In the genomic region with DNA sequence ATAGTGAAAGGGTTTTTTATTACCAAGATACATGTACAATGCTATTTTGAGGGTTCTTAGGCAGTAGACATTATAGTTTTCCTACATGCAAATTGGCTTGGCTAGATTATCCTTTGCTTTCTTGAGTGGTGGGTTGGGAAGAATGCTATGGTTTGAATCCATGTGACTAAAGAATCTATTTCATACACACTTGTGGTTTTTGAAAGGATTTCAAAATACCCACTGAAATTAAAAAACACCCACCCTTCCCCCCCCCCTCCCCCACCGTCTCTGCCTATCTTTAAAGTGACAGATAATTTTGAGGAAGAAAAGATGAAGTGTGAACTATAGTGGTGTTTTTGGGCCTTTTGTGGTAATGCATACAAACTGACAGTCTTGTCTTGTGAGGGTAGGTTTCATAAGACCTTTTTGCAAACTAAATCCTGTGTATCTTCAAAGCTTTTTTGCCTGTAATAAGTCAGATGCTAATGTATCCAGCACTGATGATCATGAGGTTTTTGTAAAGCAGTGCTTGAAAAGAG, we compare ENCODE assay signal across 15 cellular contexts.
DNase-seq lines count a peak whose midpoint lies in the region; ATAC-seq, FAIRE-seq and TF ChIP-seq lines count a peak whose summit lies in the region.
"Had no signal": no experiment of that assay in that cellular context is flagged by ENCODE, and none has a peak within 500 bp of the region (broad histone marks: within the 10 kb centered on the region; RNA-seq: fewer than 3 reads in every experiment).

No MANE protein-coding gene starts in this region.

- BruUV-seq in GM12878 (replicated peaks; lab: Mats Ljungman, UMichigan): no TSS peak

- WGBS in GM12878 (ENCODE audit: insufficient coverage, insufficient replicate concordance, low lambda C conversion rate, missing lambda C conversion rate): 0% methylated on average over 1 of the region's 1 CpG

- no peaks in the 10 kb centered on the region for H3K79me2 ChIP-seq in GM12878 (ENCODE audit: control insufficient read depth, insufficient read depth, low read length)

- H3K9me3 ChIP-seq in GM12878 (replicated peaks; ENCODE audit: control insufficient read depth, insufficient read depth, low read length) (no peaks in the 10 kb centered on the region; the same call in 2 of the 3 replicates), neutrophil (no peaks in the 10 kb centered on the region)
- H3K9me3 ChIP-seq: testis had no signal

- H3K36me3 Mint-ChIP-seq in T-cell: peaks cover 4% of the 10 kb centered on the region

- intact Hi-C loops in GM12878 (cut with micrococcal nuclease; ENCODE audit: unreplicated experiment): no loop called here

- SMC1A ChIA-PET in GM12878 (lab: Charles Lee; ENCODE audit: uncharacterized antibody, unreplicated experiment): interaction anchor here (1.0 kb wide), 1 partner anchor 20 kb away, joined by 4 read pairs; no protein-coding TSS in a partner anchor

- no peaks in the 10 kb centered on the region for H4K20me1 ChIP-seq in GM12878 (ENCODE audit: control insufficient read depth, insufficient read depth)

- no peak overlapping the region for H3K27ac Mint-ChIP-seq in T-cell
- H3K27ac Mint-ChIP-seq: WTC11 had no signal

- FAIRE-seq in GM12878 (lab: Jason Lieb, UNC): no peak

- peak; percentile 61 for DNase-seq in EH (ENCODE audit: low read depth)
- peak; percentile 94 for DNase-seq in MV-4-11 (lab: John Stamatoyannopoulos, UW)
- peak; percentile 11 for DNase-seq in GM12878 (ENCODE audit: low read depth, low spot score)
- no peak for DNase-seq in activated naive CD4-positive, alpha-beta T cell (lab: John Stamatoyannopoulos, UW)
- DNase-seq in hypothalamus (lab: John Stamatoyannopoulos, UW): no peak
- DNase-seq in T-cell: no peak
- DNase-seq: effector CD8-positive, alpha-beta T cell; heart left ventricle; NCI-H226; testis had no signal

- no peak for TF ChIP-seq POLR2A in GM12878 (IDR thresholded peaks at IDR 0.05; ENCODE audit: low read depth, low read length)

- no peak for TF ChIP-seq EP300 in GM12878 (IDR thresholded peaks at IDR 0.05; ENCODE audit: borderline replicate concordance in 1 of 2, control insufficient read depth in 1 of 2, low read depth in 2 of 2, low read length in 2 of 2)

- H3K36me3 ChIP-seq in GM12878 (ENCODE audit: control insufficient read depth in 2 of 2, insufficient read depth in 2 of 2, low read length in 1 of 2) (no peaks in the 10 kb centered on the region), neutrophil (no peaks in the 10 kb centered on the region)

- H3K27me3 ChIP-seq in GM12878 (replicated peaks in 1 of 2; ENCODE audit: control insufficient read depth in 2 of 2, insufficient read depth in 2 of 2, low read length in 1 of 2): no peaks in the 10 kb centered on the region
- no peaks in the 10 kb centered on the region for H3K27me3 ChIP-seq in neutrophil
- H3K27me3 ChIP-seq: heart left ventricle, testis had no signal

- TF ChIP-seq CTCF in GM12878 (IDR thresholded peaks at IDR 0.05 in 2 of 3, conservative IDR thresholded peaks at IDR 0.05 in 1 of 3; ENCODE audit: control insufficient read depth in 2 of 3, extremely low read depth in 1 of 3, insufficient read depth in 1 of 3, low read depth in 3 of 3, low read length in 3 of 3) (no peak), neutrophil (IDR thresholded peaks at IDR 0.05) (no peak)

- H3K4me1 Mint-ChIP-seq in T-cell: peaks cover 0 to 3% (median 0%) of the 10 kb centered on the region in 3 donors
- H3K4me1 Mint-ChIP-seq: WTC11 had no signal

- no peak for TF ChIP-seq RAD21 in GM12878 (IDR thresholded peaks at IDR 0.05; ENCODE audit: insufficient read depth, low read depth, low read length)

- POLR2A ChIA-PET in GM12878 (lab: Charles Lee) (no interaction called here), T-cell (lab: Charles Lee) (no interaction called here)

- H3K4me3 ChIP-seq in GM12878: no peak overlapping the region
- H3K4me3 ChIP-seq in neutrophil (ENCODE audit: low read depth in 1 of 2, low read length in 1 of 2): no peak overlapping the region
- H3K4me3 ChIP-seq: heart left ventricle, skin epidermis, testis had no signal

- H3K4me2 ChIP-seq in GM12878 (ENCODE audit: control insufficient read depth, insufficient read depth): no peak overlapping the region

- H3K27ac ChIP-seq in GM12878 (ENCODE audit: control insufficient read depth, insufficient read depth) (no peak overlapping the region), neutrophil (peak overlapping the region; percentile 75)
- H3K27ac ChIP-seq: testis had no signal

- in situ Hi-C loops in GM12878 (cut with MboI): no loop called here

- H3K27me3 Mint-ChIP-seq in T-cell: no peaks in the 10 kb centered on the region

- H3K4me3 Mint-ChIP-seq in T-cell: no peak overlapping the region
- H3K4me3 Mint-ChIP-seq: WTC11 had no signal

- CTCF ChIA-PET in GM12878 (lab: Yijun Ruan, JAX) (interaction anchor here (1.2 kb wide), 1 partner anchor 28 kb away, joined by 3 read pairs; no protein-coding TSS in a partner anchor), T-cell (lab: Charles Lee) (no interaction called here)

- H3K4me1 ChIP-seq in GM12878 (ENCODE audit: control insufficient read depth, insufficient read depth, low read length): no peaks in the 10 kb centered on the region
- H3K4me1 ChIP-seq in neutrophil (ENCODE audit: control insufficient read depth in 1 of 2, insufficient read depth in 1 of 2, low read depth in 1 of 2, low read length in 1 of 2): peaks cover 24 to 27% of the 10 kb centered on the region in 2 experiments
- H3K4me1 ChIP-seq: testis had no signal

- peaks cover 7 to 24% (median 14%) of the 10 kb centered on the region in 3 donors for H3K9me3 Mint-ChIP-seq in T-cell

- H2AFZ ChIP-seq in GM12878 (ENCODE audit: control insufficient read depth, low read depth, low read length): no peak overlapping the region

- H3K9ac ChIP-seq in GM12878 (ENCODE audit: control insufficient read depth, insufficient read depth, low read length): no peak overlapping the region

- RAD21 ChIA-PET in GM12878 (lab: Charles Lee; ENCODE audit: unreplicated experiment): interaction anchor here (0.7 kb wide), 1 partner anchor 12 kb away, joined by 4 read pairs; no protein-coding TSS in a partner anchor

- ATAC-seq in GM12878 (no peak), T-cell (replicated peaks in 1 of 4) (no peak), HG03469 (IDR thresholded peaks at IDR 0.05; ENCODE audit: unreplicated experiment) (no peak)
- ATAC-seq: heart left ventricle, Right ventricle myocardium inferior, WTC11 had no signal

TF ChIP-seq in GM12878, 131 proteins besides CTCF, POLR2A, EP300 and RAD21 (continues in another document):
- TF ChIP-seq YBX1 (IDR thresholded peaks at IDR 0.05): no peak
- TF ChIP-seq, protein P1, sequence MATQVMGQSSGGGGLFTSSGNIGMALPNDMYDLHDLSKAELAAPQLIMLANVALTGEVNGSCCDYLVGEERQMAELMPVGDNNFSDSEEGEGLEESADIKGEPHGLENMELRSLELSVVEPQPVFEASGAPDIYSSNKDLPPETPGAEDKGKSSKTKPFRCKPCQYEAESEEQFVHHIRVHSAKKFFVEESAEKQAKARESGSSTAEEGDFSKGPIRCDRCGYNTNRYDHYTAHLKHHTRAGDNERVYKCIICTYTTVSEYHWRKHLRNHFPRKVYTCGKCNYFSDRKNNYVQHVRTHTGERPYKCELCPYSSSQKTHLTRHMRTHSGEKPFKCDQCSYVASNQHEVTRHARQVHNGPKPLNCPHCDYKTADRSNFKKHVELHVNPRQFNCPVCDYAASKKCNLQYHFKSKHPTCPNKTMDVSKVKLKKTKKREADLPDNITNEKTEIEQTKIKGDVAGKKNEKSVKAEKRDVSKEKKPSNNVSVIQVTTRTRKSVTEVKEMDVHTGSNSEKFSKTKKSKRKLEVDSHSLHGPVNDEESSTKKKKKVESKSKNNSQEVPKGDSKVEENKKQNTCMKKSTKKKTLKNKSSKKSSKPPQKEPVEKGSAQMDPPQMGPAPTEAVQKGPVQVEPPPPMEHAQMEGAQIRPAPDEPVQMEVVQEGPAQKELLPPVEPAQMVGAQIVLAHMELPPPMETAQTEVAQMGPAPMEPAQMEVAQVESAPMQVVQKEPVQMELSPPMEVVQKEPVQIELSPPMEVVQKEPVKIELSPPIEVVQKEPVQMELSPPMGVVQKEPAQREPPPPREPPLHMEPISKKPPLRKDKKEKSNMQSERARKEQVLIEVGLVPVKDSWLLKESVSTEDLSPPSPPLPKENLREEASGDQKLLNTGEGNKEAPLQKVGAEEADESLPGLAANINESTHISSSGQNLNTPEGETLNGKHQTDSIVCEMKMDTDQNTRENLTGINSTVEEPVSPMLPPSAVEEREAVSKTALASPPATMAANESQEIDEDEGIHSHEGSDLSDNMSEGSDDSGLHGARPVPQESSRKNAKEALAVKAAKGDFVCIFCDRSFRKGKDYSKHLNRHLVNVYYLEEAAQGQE (IDR thresholded peaks at IDR 0.05; ENCODE audit: low read depth, low read length): no peak
- no peak for TF ChIP-seq SUPT20H (IDR thresholded peaks at IDR 0.05; ENCODE audit: borderline replicate concordance, control insufficient read depth, low read depth, low read length)
- TF ChIP-seq SREBF2 (IDR thresholded peaks at IDR 0.05; ENCODE audit: low read length): no peak
- no peak for TF ChIP-seq ESRRA (IDR thresholded peaks at IDR 0.05; ENCODE audit: low read length)
- TF ChIP-seq RB1 (IDR thresholded peaks at IDR 0.05; ENCODE audit: borderline replicate concordance): no peak
- TF ChIP-seq, protein P2, sequence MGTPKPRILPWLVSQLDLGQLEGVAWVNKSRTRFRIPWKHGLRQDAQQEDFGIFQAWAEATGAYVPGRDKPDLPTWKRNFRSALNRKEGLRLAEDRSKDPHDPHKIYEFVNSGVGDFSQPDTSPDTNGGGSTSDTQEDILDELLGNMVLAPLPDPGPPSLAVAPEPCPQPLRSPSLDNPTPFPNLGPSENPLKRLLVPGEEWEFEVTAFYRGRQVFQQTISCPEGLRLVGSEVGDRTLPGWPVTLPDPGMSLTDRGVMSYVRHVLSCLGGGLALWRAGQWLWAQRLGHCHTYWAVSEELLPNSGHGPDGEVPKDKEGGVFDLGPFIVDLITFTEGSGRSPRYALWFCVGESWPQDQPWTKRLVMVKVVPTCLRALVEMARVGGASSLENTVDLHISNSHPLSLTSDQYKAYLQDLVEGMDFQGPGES (IDR thresholded peaks at IDR 0.05): no peak
- no peak for TF ChIP-seq GATAD2B (conservative IDR thresholded peaks at IDR 0.05; ENCODE audit: low read depth)
- TF ChIP-seq JUNB (IDR thresholded peaks at IDR 0.05): no peak
- TF ChIP-seq, protein P3, sequence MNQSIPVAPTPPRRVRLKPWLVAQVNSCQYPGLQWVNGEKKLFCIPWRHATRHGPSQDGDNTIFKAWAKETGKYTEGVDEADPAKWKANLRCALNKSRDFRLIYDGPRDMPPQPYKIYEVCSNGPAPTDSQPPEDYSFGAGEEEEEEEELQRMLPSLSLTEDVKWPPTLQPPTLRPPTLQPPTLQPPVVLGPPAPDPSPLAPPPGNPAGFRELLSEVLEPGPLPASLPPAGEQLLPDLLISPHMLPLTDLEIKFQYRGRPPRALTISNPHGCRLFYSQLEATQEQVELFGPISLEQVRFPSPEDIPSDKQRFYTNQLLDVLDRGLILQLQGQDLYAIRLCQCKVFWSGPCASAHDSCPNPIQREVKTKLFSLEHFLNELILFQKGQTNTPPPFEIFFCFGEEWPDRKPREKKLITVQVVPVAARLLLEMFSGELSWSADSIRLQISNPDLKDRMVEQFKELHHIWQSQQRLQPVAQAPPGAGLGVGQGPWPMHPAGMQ (IDR thresholded peaks at IDR 0.05; ENCODE audit: borderline replicate concordance): no peak
- TF ChIP-seq BRCA1 (IDR thresholded peaks at IDR 0.05; ENCODE audit: low read depth, low read length): no peak

Comparison
In these comparisons a context has a peak if more than half of its experiments do, and no peak if none do; other contexts are left out.
1. DNase-seq: peak in EH (single experiment), MV-4-11 (single experiment) and GM12878 (single experiment); none in activated naive CD4-positive, alpha-beta T cell (0 of 4), hypothalamus (0 of 51) and T-cell (0 of 34).